17 cellular contexts compared by ENCODE assay signal in genomic region chr5:1415626-1416360, GRCh38. TPM values are rescaled to one million over a fixed set of nuclear protein-coding genes. Genes with fewer than 3 reads are reported as not detected.
DNase-seq lines count a peak whose midpoint lies in the region; ATAC-seq and TF ChIP-seq lines count a peak whose summit lies in the region.
"Had no signal": no experiment of that assay in that cellular context is flagged by ENCODE, and none has a peak within 500 bp of the region (broad histone marks: within the 10 kb centered on the region; RNA-seq: fewer than 3 reads in every experiment).

No MANE protein-coding gene starts in this region.

- TF ChIP-seq CTCF in RWPE2 (IDR thresholded peaks at IDR 0.05; ENCODE audit: poor library complexity, severe bottlenecking), result no peak

- ATAC-seq in left ventricle myocardium superior (no peak), right cardiac atrium (no peak), RWPE2 (ENCODE audit: low read depth) (no peak), aorta (ENCODE audit: low FRiP score) (no peak)
- no peak for ATAC-seq in effector memory CD8-positive, alpha-beta T cell (replicated peaks)
- ATAC-seq: GM23338 had no signal

- H3K4me1 ChIP-seq in right cardiac atrium (ENCODE audit: control insufficient read depth, insufficient read depth, low read length) (no peaks in the 10 kb centered on the region), RWPE2 (ENCODE audit: insufficient read depth, poor library complexity, severe bottlenecking) (no peaks in the 10 kb centered on the region), neuronal stem cell (ENCODE audit: control insufficient read depth in 2 of 2, insufficient read depth in 1 of 2, low read depth in 1 of 2, low read length in 2 of 2) (no peaks in the 10 kb centered on the region), aorta (ENCODE audit: control insufficient read depth in 1 of 2, insufficient read depth in 2 of 2, low read length in 2 of 2) (no peaks in the 10 kb centered on the region), HAP-1 (peaks cover 11% of the 10 kb centered on the region)
- H3K4me1 ChIP-seq: A549 had no signal

- H2BK15ac ChIP-seq in neuronal stem cell (ENCODE audit: low read length), result no peak overlapping the region

- H3K27me3 Mint-ChIP-seq in effector memory CD8-positive, alpha-beta T cell, result peaks cover 15 to 35% of the 10 kb centered on the region in 2 donors

- no peak overlapping the region for H3K4me3 Mint-ChIP-seq in effector memory CD8-positive, alpha-beta T cell
- H3K4me3 Mint-ChIP-seq: GM23338 had no signal

- H4K91ac ChIP-seq in neuronal stem cell (ENCODE audit: low read depth, low read length, poor library complexity), result no peak overlapping the region

- H3K14ac ChIP-seq in neuronal stem cell (ENCODE audit: low read length), result peak overlapping the region; percentile 72

- H2BK12ac ChIP-seq in neuronal stem cell (ENCODE audit: low read length), result no peak overlapping the region

- no peak overlapping the region for H2AK5ac ChIP-seq in neuronal stem cell (ENCODE audit: low read depth, low read length)

- no peaks in the 10 kb centered on the region for H3K9me3 ChIP-seq in right cardiac atrium (ENCODE audit: control insufficient read depth, low read length)
- H3K9me3 ChIP-seq in RWPE2 (ENCODE audit: severe bottlenecking), result no peaks in the 10 kb centered on the region
- H3K9me3 ChIP-seq in neuronal stem cell (replicated peaks in 1 of 2; ENCODE audit: control insufficient read depth in 2 of 2, insufficient read depth in 1 of 2, low read depth in 1 of 2, low read length in 2 of 2), result peaks cover 0 to 2% of the 10 kb centered on the region in 2 donors
- no peaks in the 10 kb centered on the region for H3K9me3 ChIP-seq in aorta (ENCODE audit: control insufficient read depth, low read length)
- no peaks in the 10 kb centered on the region for H3K9me3 ChIP-seq in HAP-1
- H3K9me3 ChIP-seq: A549 had no signal

- peak overlapping the region; percentile 31 for H2BK120ac ChIP-seq in neuronal stem cell (ENCODE audit: low read depth, low read length)

- no peak overlapping the region for H4K8ac ChIP-seq in neuronal stem cell (ENCODE audit: low read depth, low read length)

- peak; percentile 2 for DNase-seq in left ventricle myocardium superior
- no peak for DNase-seq in right cardiac atrium
- peak; percentile 63 for DNase-seq in RWPE2 (ENCODE audit: low spot score)
- no peak for DNase-seq in neuronal stem cell (ENCODE audit: low spot score)
- DNase-seq in aorta, result peak; percentile 40 to 48
- DNase-seq in HAP-1 (ENCODE audit: low spot score in 2 of 2), result no peak
- DNase-seq in effector memory CD8-positive, alpha-beta T cell, result no peak
- DNase-seq: C1 segment of cervical spinal cord, NCI-H187, NCI-H2227 treated with DMSO at 0.1 percent for 48 hours, NCI-H510A treated with DMSO at 0.1 percent for 48 hours, NCI-H774, SIG-M5 had no signal

- H3K27me3 ChIP-seq in right cardiac atrium (ENCODE audit: control insufficient read depth, insufficient read depth) (no peaks in the 10 kb centered on the region), RWPE2 (ENCODE audit: insufficient read depth, poor library complexity, severe bottlenecking) (peaks cover 9% of the 10 kb centered on the region), neuronal stem cell (ENCODE audit: control insufficient read depth in 3 of 3, insufficient read depth in 3 of 3, low read depth in 1 of 3, low read length in 3 of 3) (peaks cover 0 to 26% (median 0%) of the 10 kb centered on the region in 3 experiments), aorta (ENCODE audit: control insufficient read depth in 1 of 2, insufficient read depth in 2 of 2, low read length in 1 of 2) (no peaks in the 10 kb centered on the region), HAP-1 (ENCODE audit: low read depth) (no peaks in the 10 kb centered on the region)

- H3K27ac ChIP-seq in right cardiac atrium (ENCODE audit: low read length) (no peak overlapping the region), RWPE2 (ENCODE audit: poor library complexity, severe bottlenecking) (no peak overlapping the region), neuronal stem cell (replicated peaks; ENCODE audit: low read length) (no peak overlapping the region), aorta (ENCODE audit: low read depth in 1 of 2, low read length in 2 of 2) (no peak overlapping the region)
- H3K27ac ChIP-seq: A549 had no signal

- peak overlapping the region; percentile 11 for H3K18ac ChIP-seq in neuronal stem cell (ENCODE audit: low read length)

- peaks cover 0 to 6% of the 10 kb centered on the region in 2 donors for H3K9me3 Mint-ChIP-seq in effector memory CD8-positive, alpha-beta T cell

- H2AFZ ChIP-seq in neuronal stem cell (ENCODE audit: low read length), result no peak overlapping the region
- H2AFZ ChIP-seq: GM23338 had no signal

- no peak overlapping the region for H3K4me2 ChIP-seq in neuronal stem cell (ENCODE audit: insufficient read depth, low read length, poor library complexity, severe bottlenecking)
- H3K4me2 ChIP-seq: A549, GM23338 had no signal

- in situ Hi-C loops in HAP-1 (cut with MboI; ENCODE audit: low sequenced_read_pairs), result no loop called here

- peaks cover 0 to 4% of the 10 kb centered on the region in 2 donors for H3K4me1 Mint-ChIP-seq in effector memory CD8-positive, alpha-beta T cell (ENCODE audit: low read depth in 2 of 2)

- no peaks in the 10 kb centered on the region for H3K36me3 Mint-ChIP-seq in effector memory CD8-positive, alpha-beta T cell (ENCODE audit: insufficient read depth)

- H3K36me3 ChIP-seq in RWPE2 (ENCODE audit: low read depth) (no peaks in the 10 kb centered on the region), neuronal stem cell (replicated peaks in 1 of 2; ENCODE audit: control insufficient read depth in 2 of 2, insufficient read depth in 2 of 2, low read length in 2 of 2) (no peaks in the 10 kb centered on the region), aorta (ENCODE audit: control insufficient read depth in 1 of 2, insufficient read depth in 2 of 2, low read length in 1 of 2) (no peaks in the 10 kb centered on the region), HAP-1 (replicated peaks) (no peaks in the 10 kb centered on the region)

- H3K23ac ChIP-seq in neuronal stem cell (ENCODE audit: low read depth, low read length, poor library complexity), result peak overlapping the region; percentile 55

- H3K4ac ChIP-seq in neuronal stem cell (ENCODE audit: low read length), result no peak overlapping the region

- H3K4me3 ChIP-seq in right cardiac atrium (ENCODE audit: low read length) (no peak overlapping the region), RWPE2 (ENCODE audit: severe bottlenecking) (no peak overlapping the region), neuronal stem cell (ENCODE audit: low read length in 2 of 2) (no peak overlapping the region), aorta (ENCODE audit: low read length in 2 of 2) (no peak overlapping the region), HAP-1 (no peak overlapping the region)
- H3K4me3 ChIP-seq: A549, GM23338, K562 had no signal

- H3K79me1 ChIP-seq in neuronal stem cell (ENCODE audit: low read depth, low read length), result no peaks in the 10 kb centered on the region

- no peak overlapping the region for H3K9ac ChIP-seq in neuronal stem cell (ENCODE audit: low read depth, low read length, poor library complexity)

- intact Hi-C loops in left ventricle myocardium superior (cut with micrococcal nuclease), result no loop called here
- intact Hi-C loops in right cardiac atrium (cut with DNase I), result no loop called here
- intact Hi-C loops in aorta (cut with DNase I), result no loop called here

- no peak overlapping the region for H3K27ac Mint-ChIP-seq in effector memory CD8-positive, alpha-beta T cell
- H3K27ac Mint-ChIP-seq: GM23338 had no signal

- WGBS in right cardiac atrium, result 76% methylated on average over 22 of the region's 22 CpGs
- WGBS in neuronal stem cell (ENCODE audit: extremely low coverage in 2 of 2, insufficient read length in 2 of 2, insufficient replicate concordance in 1 of 2), 2 donors, result no CpG with 5 or more reads among the region's 22 CpGs
- WGBS in aorta, 2 donors, result 74 to 76% methylated on average over 22 of the region's 22 CpGs

- H2BK5ac ChIP-seq in neuronal stem cell (ENCODE audit: low read length), result no peak overlapping the region

RNA-seq across cellular contexts. Expression of gene SLC6A3, which starts 29.4 kb away (rescaled TPM):
- total RNA-seq in left ventricle myocardium superior (not detected), right cardiac atrium (not detected), aorta (under 1 TPM; 0.23 to 0.30 TPM)
- polyA plus RNA-seq in right cardiac atrium (not detected), aorta (under 1 TPM in 1 of 2 donors, not detected in 1; 0.56 TPM)
- 0.26 TPM for polyA plus RNA-seq in neuronal stem cell (2013, experiment 1 of 2)
- polyA plus RNA-seq in neuronal stem cell (2013, experiment 2 of 2), result 0.15 TPM
- total RNA-seq: K562, OCI-LY7 had no signal
- polyA plus RNA-seq: K562 had no signal

Comparison
In these comparisons a context has a peak if more than half of its experiments do, and no peak if none do; other contexts are left out.
1. DNase-seq: peak in left ventricle myocardium superior (single experiment), RWPE2 (single experiment) and aorta (2 of 2); none in right cardiac atrium (0 of 3), neuronal stem cell (single experiment), HAP-1 (0 of 2) and effector memory CD8-positive, alpha-beta T cell (0 of 3).